8 cellular contexts compared by ENCODE assay signal in the genomic region with DNA sequence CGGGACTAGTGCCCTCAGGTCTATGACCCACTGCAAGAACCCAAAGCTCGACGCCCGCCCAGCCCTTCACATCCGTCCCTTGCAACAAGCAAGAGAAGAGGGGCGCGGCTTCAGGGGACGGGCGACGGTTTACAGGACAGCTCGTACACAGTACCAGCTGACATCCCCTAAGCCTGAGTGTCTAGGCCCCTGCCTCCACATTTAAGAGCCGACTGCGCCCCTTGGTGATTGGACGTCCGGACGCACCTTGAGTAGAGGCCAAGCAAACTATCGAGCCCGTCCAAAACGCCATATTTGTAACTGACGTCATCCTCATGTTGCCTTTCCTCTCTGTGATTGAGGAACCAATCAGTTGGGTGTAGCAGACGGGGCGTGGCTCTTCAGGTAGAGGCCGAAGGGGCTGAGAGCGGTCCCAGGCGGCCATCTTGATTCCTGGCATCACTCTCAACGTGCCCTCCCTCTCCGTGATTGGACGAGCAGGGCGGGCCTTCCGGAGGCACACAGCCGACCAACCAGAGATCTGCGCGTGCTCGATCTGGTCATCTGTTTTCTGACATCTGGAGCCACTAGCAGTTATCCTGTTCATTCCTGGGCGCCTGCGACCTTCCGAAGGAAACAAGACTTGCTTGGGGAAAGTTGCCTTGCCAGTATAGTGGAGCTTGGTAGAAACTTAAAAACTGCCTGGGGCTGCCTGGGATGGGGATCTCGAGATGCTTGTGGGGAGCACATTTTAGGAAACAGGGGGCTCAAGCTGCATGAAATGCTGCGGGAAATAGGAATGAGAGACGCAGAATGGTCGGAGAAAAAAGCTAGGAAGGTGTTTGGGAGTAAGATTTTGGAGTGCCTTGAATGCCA. TPM values are rescaled to one million over a fixed set of nuclear protein-coding genes. Genes with fewer than 3 reads are reported as not detected.
A peak's percentile ranks its signal among the peaks of the same experiment; 100 is the strongest.
DNase-seq lines count a peak whose midpoint lies in the region; ATAC-seq and TF ChIP-seq lines count a peak whose summit lies in the region.

No MANE protein-coding gene starts in this region.

- WGBS in liver = under 1% methylated on average over 41 of the region's 41 CpGs

- POLR2A ChIA-PET in CD4-positive, alpha-beta T cell (lab: Charles Lee) = interaction anchor here (0.6 to 3.3 kb wide), 13 partner anchors 11 to 1509 kb away, joined by 3 to 17 read pairs (median 4); partner anchors contain the start of genes CTNNB1, EIF1B, RPSA and ULK4
- POLR2A ChIA-PET in activated CD4-positive, alpha-beta memory T cell treated with anti-CD3 and anti-CD28 coated beads for 36 hours (lab: Charles Lee) = interaction anchor here (0.9 to 2.1 kb wide), 4 partner anchors 9 to 1044 kb away, joined by 3 to 5 read pairs (median 4); no protein-coding TSS in a partner anchor

- peaks cover 43% of the 10 kb centered on the region for H3K4me1 Mint-ChIP-seq in CD4-positive, alpha-beta T cell (ENCODE audit: low read depth)
- peaks cover 32% of the 10 kb centered on the region for H3K4me1 Mint-ChIP-seq in activated CD4-positive, alpha-beta memory T cell treated with anti-CD3 and anti-CD28 coated beads for 36 hours (ENCODE audit: low read depth)

- peak overlapping the region; percentile 91 for H3K27ac Mint-ChIP-seq in CD4-positive, alpha-beta T cell
- peak overlapping the region; percentile 96 for H3K27ac Mint-ChIP-seq in activated CD4-positive, alpha-beta memory T cell treated with anti-CD3 and anti-CD28 coated beads for 36 hours

- peak in 1 of 2 donors; percentile 22 for TF ChIP-seq RAD21 in liver (IDR thresholded peaks at IDR 0.05)

- H3K27me3 Mint-ChIP-seq in CD4-positive, alpha-beta T cell = no peaks in the 10 kb centered on the region
- peaks cover 1% of the 10 kb centered on the region for H3K27me3 Mint-ChIP-seq in activated CD4-positive, alpha-beta memory T cell treated with anti-CD3 and anti-CD28 coated beads for 36 hours

- H3K4me1 ChIP-seq in liver (ENCODE audit: control insufficient read depth in 4 of 4, insufficient read depth in 4 of 4, low read length in 3 of 4) = peaks cover 0 to 36% (median 17%) of the 10 kb centered on the region in 4 donors

- peaks cover 0 to 2% (median 0%) of the 10 kb centered on the region in 4 donors for H3K36me3 ChIP-seq in liver (ENCODE audit: control insufficient read depth in 4 of 4, insufficient read depth in 3 of 4, low read depth in 1 of 4, low read length in 3 of 4)

- no peaks in the 10 kb centered on the region for H3K27me3 ChIP-seq in CD4-positive, alpha-beta T cell (ENCODE audit: control insufficient read depth, insufficient read depth, low read length)
- H3K27me3 ChIP-seq in dorsolateral prefrontal cortex (no peaks in the 10 kb centered on the region), liver (ENCODE audit: control insufficient read depth in 4 of 4, insufficient read depth in 4 of 4, low read length in 3 of 4) (no peaks in the 10 kb centered on the region)

- H3K4me3 ChIP-seq in dorsolateral prefrontal cortex = peak overlapping the region; percentile 56 to 95 (median 81)
- H3K4me3 ChIP-seq in liver (ENCODE audit: low read depth in 1 of 3, low read length in 3 of 3) = peak overlapping the region; percentile 57 to 86 (median 63)

- H3K9me3 Mint-ChIP-seq in CD4-positive, alpha-beta T cell = no peaks in the 10 kb centered on the region
- no peaks in the 10 kb centered on the region for H3K9me3 Mint-ChIP-seq in activated CD4-positive, alpha-beta memory T cell treated with anti-CD3 and anti-CD28 coated beads for 36 hours

- peak overlapping the region; percentile 75 to 87 for H3K9ac ChIP-seq in liver (ENCODE audit: low read depth in 1 of 2, low read length in 2 of 2)

- peaks cover 21% of the 10 kb centered on the region for H3K36me3 Mint-ChIP-seq in CD4-positive, alpha-beta T cell (ENCODE audit: low read depth)
- peaks cover 9% of the 10 kb centered on the region for H3K36me3 Mint-ChIP-seq in activated CD4-positive, alpha-beta memory T cell treated with anti-CD3 and anti-CD28 coated beads for 36 hours

- peak; percentile 87 to 96 (median 93) for DNase-seq in CD4-positive, alpha-beta T cell
- DNase-seq in NCI-H82 (lab: John Stamatoyannopoulos, UW) (peak; percentile 99), dorsolateral prefrontal cortex (peak; percentile 93 to 99 (median 98))
- peak; percentile 98 for DNase-seq in activated CD4-positive, alpha-beta memory T cell treated with anti-CD3 and anti-CD28 coated beads for 36 hours
- peak; percentile 94 for DNase-seq in stimulated activated CD4-positive, alpha-beta T cell treated with anti-CD3 and anti-CD28 coated beads, Interleukin-4, amount 100 ng/mL, for 1 hour

- peak overlapping the region; percentile 88 for H3K27ac ChIP-seq in CD4-positive, alpha-beta T cell (ENCODE audit: low read depth, low read length)
- H3K27ac ChIP-seq in dorsolateral prefrontal cortex (peak overlapping the region; percentile 39 to 99 (median 95)), liver (ENCODE audit: low read depth in 1 of 2, low read length in 2 of 2) (peak overlapping the region; percentile 78 to 98)

- intact Hi-C loops in CD4-positive, alpha-beta T cell (cut with DNase I, micrococcal nuclease) = loop anchor here (1.0 to 10.0 kb wide), 8 partner anchors 72 to 1512 kb away; partner anchors contain the start of genes EIF1B (in 2 of the 2), ULK4 (in 2 of the 2), ZNF621 (in 2 of the 2) and CTNNB1 (in 1 of the 2)
- intact Hi-C loops in activated CD4-positive, alpha-beta memory T cell treated with anti-CD3 and anti-CD28 coated beads for 36 hours (cut with micrococcal nuclease) = loop anchor here (1.0 to 10.0 kb wide), 8 partner anchors 71 to 1562 kb away; partner anchors contain the start of genes EIF1B, RPSA, ULK4 and ZNF621
- intact Hi-C loops in dorsolateral prefrontal cortex (cut with DNase I) = loop anchor here (2.0 to 10.0 kb wide), 4 partner anchors 72 to 1512 kb away; partner anchors contain the start of genes ULK4 (in 2 of the 2) and ZNF621 (in 1 of the 2)

- peak overlapping the region; percentile 88 for H3K4me3 Mint-ChIP-seq in CD4-positive, alpha-beta T cell
- peak overlapping the region; percentile 93 for H3K4me3 Mint-ChIP-seq in activated CD4-positive, alpha-beta memory T cell treated with anti-CD3 and anti-CD28 coated beads for 36 hours

- H3K9me3 ChIP-seq in CD4-positive, alpha-beta T cell (ENCODE audit: control insufficient read depth, low read length) = no peaks in the 10 kb centered on the region
- no peaks in the 10 kb centered on the region for H3K9me3 ChIP-seq in liver (ENCODE audit: control insufficient read depth in 4 of 4, low read length in 3 of 4)

- TF ChIP-seq CTCF in CD4-positive, alpha-beta T cell (IDR thresholded peaks at IDR 0.05) = no peak
- peak in 31 of 56 donors; percentile 2 to 52 (median 22) for TF ChIP-seq CTCF in dorsolateral prefrontal cortex (IDR thresholded peaks at IDR 0.05 in 54 of 56, conservative IDR thresholded peaks at IDR 0.05 in 2 of 56; ENCODE audit: low read depth in 1 of 56, partially characterized antibody in 56 of 56)
- TF ChIP-seq CTCF in liver (IDR thresholded peaks at IDR 0.05; ENCODE audit: low read depth, low read length, missing input control) = no peak

- ATAC-seq in CD4-positive, alpha-beta T cell (ENCODE audit: poor library complexity) = peak; percentile 90
- ATAC-seq in GM19452 (IDR thresholded peaks at IDR 0.05; ENCODE audit: unreplicated experiment) (peak; percentile 89), HG03575 (IDR thresholded peaks at IDR 0.05; ENCODE audit: extremely low read depth, insufficient number of reproducible peaks, low FRiP score, unreplicated experiment) (peak; percentile 91)

- CTCF ChIA-PET in CD4-positive, alpha-beta T cell (lab: Charles Lee) = interaction anchor here (1.2 to 1.6 kb wide), 4 partner anchors 12 to 261 kb away, joined by 3 to 4 read pairs (median 4); no protein-coding TSS in a partner anchor
- CTCF ChIA-PET in activated CD4-positive, alpha-beta memory T cell treated with anti-CD3 and anti-CD28 coated beads for 36 hours (lab: Charles Lee) = interaction anchor here (1.8 kb wide), 1 partner anchor 127 kb away, joined by 6 read pairs; no protein-coding TSS in a partner anchor

TF ChIP-seq in liver, 16 proteins besides CTCF, POLR2A, EP300 and RAD21 (continues in another document):
- no peak for TF ChIP-seq NR2F2 (IDR thresholded peaks at IDR 0.05)
- TF ChIP-seq TAF1 (conservative IDR thresholded peaks at IDR 0.05) = peak; percentile 95
- TF ChIP-seq, protein P1, sequence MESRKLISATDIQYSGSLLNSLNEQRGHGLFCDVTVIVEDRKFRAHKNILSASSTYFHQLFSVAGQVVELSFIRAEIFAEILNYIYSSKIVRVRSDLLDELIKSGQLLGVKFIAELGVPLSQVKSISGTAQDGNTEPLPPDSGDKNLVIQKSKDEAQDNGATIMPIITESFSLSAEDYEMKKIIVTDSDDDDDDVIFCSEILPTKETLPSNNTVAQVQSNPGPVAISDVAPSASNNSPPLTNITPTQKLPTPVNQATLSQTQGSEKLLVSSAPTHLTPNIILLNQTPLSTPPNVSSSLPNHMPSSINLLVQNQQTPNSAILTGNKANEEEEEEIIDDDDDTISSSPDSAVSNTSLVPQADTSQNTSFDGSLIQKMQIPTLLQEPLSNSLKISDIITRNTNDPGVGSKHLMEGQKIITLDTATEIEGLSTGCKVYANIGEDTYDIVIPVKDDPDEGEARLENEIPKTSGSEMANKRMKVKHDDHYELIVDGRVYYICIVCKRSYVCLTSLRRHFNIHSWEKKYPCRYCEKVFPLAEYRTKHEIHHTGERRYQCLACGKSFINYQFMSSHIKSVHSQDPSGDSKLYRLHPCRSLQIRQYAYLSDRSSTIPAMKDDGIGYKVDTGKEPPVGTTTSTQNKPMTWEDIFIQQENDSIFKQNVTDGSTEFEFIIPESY (IDR thresholded peaks at IDR 0.05) = peak; percentile 43
- TF ChIP-seq SP1 (IDR thresholded peaks at IDR 0.05) = peak; percentile 85
- peak; percentile 78 to 92 for TF ChIP-seq JUND (IDR thresholded peaks at IDR 0.05)
- peak; percentile 100 for TF ChIP-seq YY1 (IDR thresholded peaks at IDR 0.05)
- TF ChIP-seq GABPA (IDR thresholded peaks at IDR 0.05 in 1 of 2, conservative IDR thresholded peaks at IDR 0.05 in 1 of 2) = peak in 1 of 2 donors; percentile 83

RNA-seq across cellular contexts. Expression of gene RPL14, which starts 4.0 kb away (rescaled TPM):
- total RNA-seq in CD4-positive, alpha-beta T cell = 1,000 to 10,000 TPM; 3,546 to 3,721 TPM
- total RNA-seq in activated CD4-positive, alpha-beta memory T cell treated with anti-CD3 and anti-CD28 coated beads for 36 hours = 1,000 to 10,000 TPM; 2,924 to 2,949 TPM
- 1,000 to 10,000 TPM in 1 of 120 experiments, 100 to 1,000 TPM in 119; 420 to 1,036 (median 621) TPM for total RNA-seq in dorsolateral prefrontal cortex
- total RNA-seq in liver = 100 to 1,000 TPM in 1 of 2 donors, 10 to 100 TPM in 1; 82.6 to 169 TPM
- 100 to 1,000 TPM; 201 to 383 TPM for polyA plus RNA-seq in liver

RNA-seq across cellular contexts. Expression of gene ZNF619, which starts 23.8 kb away (rescaled TPM):
- 1 to 10 TPM; 2.6 to 2.9 TPM for total RNA-seq in CD4-positive, alpha-beta T cell
- total RNA-seq in activated CD4-positive, alpha-beta memory T cell treated with anti-CD3 and anti-CD28 coated beads for 36 hours = 1 to 10 TPM; 7.4 to 8.3 TPM
- total RNA-seq in dorsolateral prefrontal cortex (10 to 100 TPM in 17 of 120 experiments, 1 to 10 TPM in 103; 3.6 to 15.9 (median 7.6) TPM), liver (1 to 10 TPM; 4.9 to 5.9 TPM)
- 1 to 10 TPM; 1.3 to 1.7 TPM for polyA plus RNA-seq in liver

RNA-seq across cellular contexts. Expression of gene ZNF620, which starts 52.7 kb away (rescaled TPM):
- 1 to 10 TPM in 1 of 2 experiments, under 1 TPM in 1; 0.82 to 1.0 TPM for total RNA-seq in CD4-positive, alpha-beta T cell
- total RNA-seq in activated CD4-positive, alpha-beta memory T cell treated with anti-CD3 and anti-CD28 coated beads for 36 hours = 1 to 10 TPM; 2.9 to 3.7 TPM
- 10 to 100 TPM in 2 of 120 experiments, 1 to 10 TPM in 118; 3.7 to 10.7 (median 7.0) TPM for total RNA-seq in dorsolateral prefrontal cortex
- 1 to 10 TPM; 2.4 to 7.1 TPM for total RNA-seq in liver
- 1 to 10 TPM in 1 of 2 donors, under 1 TPM in 1; 0.95 to 1.0 TPM for polyA plus RNA-seq in liver

Comparison
In these comparisons a context has a peak if more than half of its experiments do, and no peak if none do; other contexts are left out.
1. Peak in every context shown above with its lines: DNase-seq, ATAC-seq, H3K4me3 ChIP-seq and H3K27ac ChIP-seq.
2. CTCF ChIP-seq: peak in dorsolateral prefrontal cortex (31 of 56); none in CD4-positive, alpha-beta T cell (single experiment) and liver (single experiment).